In genomic region chr2:26846881-26847662, GRCh38 we compare ENCODE assay signal across 8 cellular contexts. TPM values are rescaled to one million over a fixed set of nuclear protein-coding genes. Genes with fewer than 3 reads are reported as not detected.
A peak's percentile ranks its signal among the peaks of the same experiment; 100 is the strongest.
DNase-seq lines count a peak whose midpoint lies in the region; ATAC-seq and TF ChIP-seq lines count a peak whose summit lies in the region.

No MANE protein-coding gene starts in this region.

- TF ChIP-seq CTCF in NB4 (IDR thresholded peaks at IDR 0.05; ENCODE audit: low read depth, low read length) (no peak), neural progenitor cell (IDR thresholded peaks at IDR 0.05) (no peak)

- no peaks in the 10 kb centered on the region for H3K9me3 ChIP-seq in neural progenitor cell (ENCODE audit: low read depth)

- no peaks in the 10 kb centered on the region for H3K9me3 Mint-ChIP-seq in central memory CD8-positive, alpha-beta T cell
- H3K9me3 Mint-ChIP-seq in neural progenitor cell = no peaks in the 10 kb centered on the region

- H3K4me1 ChIP-seq in neural progenitor cell = peaks cover 18% of the 10 kb centered on the region

- no peak overlapping the region for H3K27ac ChIP-seq in neural progenitor cell

- H3K27me3 ChIP-seq in neural progenitor cell = peaks cover 46% of the 10 kb centered on the region

- peaks cover 80% of the 10 kb centered on the region for H3K27me3 Mint-ChIP-seq in central memory CD8-positive, alpha-beta T cell
- H3K27me3 Mint-ChIP-seq in neural progenitor cell (ENCODE audit: insufficient read depth, low read depth) = peaks cover 12% of the 10 kb centered on the region

- TF ChIP-seq POLR2A in NB4 (IDR thresholded peaks at IDR 0.05; ENCODE audit: extremely low read depth, insufficient read length) = no peak

- no peak overlapping the region for H3K27ac Mint-ChIP-seq in central memory CD8-positive, alpha-beta T cell (ENCODE audit: low read depth)
- peak overlapping the region; percentile 82 for H3K27ac Mint-ChIP-seq in neural progenitor cell

- H3F3A ChIP-seq in neural progenitor cell (ENCODE audit: low read depth) = peaks cover 23% of the 10 kb centered on the region

- ATAC-seq in central memory CD8-positive, alpha-beta T cell (replicated peaks; ENCODE audit: extremely low read depth, poor library complexity, severe bottlenecking) = no peak
- ATAC-seq in GM18909 (IDR thresholded peaks at IDR 0.05; ENCODE audit: poor library complexity, unreplicated experiment) (no peak), HG03159 (IDR thresholded peaks at IDR 0.05; ENCODE audit: unreplicated experiment) (no peak), GM21619 (IDR thresholded peaks at IDR 0.05; ENCODE audit: unreplicated experiment) (no peak)

- H3K36me3 ChIP-seq in neural progenitor cell = no peaks in the 10 kb centered on the region

- H2AFZ ChIP-seq in neural progenitor cell (replicated peaks) = peak overlapping the region; percentile 80

- H3K4me3 ChIP-seq in NB4 (ENCODE audit: low read depth, low read length) (no peak overlapping the region), neural progenitor cell (peak overlapping the region; percentile 97)

- no peak overlapping the region for H3K9ac ChIP-seq in neural progenitor cell

- H3K36me3 Mint-ChIP-seq in central memory CD8-positive, alpha-beta T cell (ENCODE audit: insufficient read depth) = no peaks in the 10 kb centered on the region
- H3K36me3 Mint-ChIP-seq in neural progenitor cell = peaks cover 3% of the 10 kb centered on the region

- H4K20me1 ChIP-seq in neural progenitor cell (ENCODE audit: low read depth) = peaks cover 38% of the 10 kb centered on the region

- peaks cover 19% of the 10 kb centered on the region for H3K4me1 Mint-ChIP-seq in central memory CD8-positive, alpha-beta T cell
- peaks cover 35% of the 10 kb centered on the region for H3K4me1 Mint-ChIP-seq in neural progenitor cell

- peak overlapping the region; percentile 90 for H3K4me2 ChIP-seq in neural progenitor cell

- DNase-seq in DMS79 (lab: John Stamatoyannopoulos, UW) = peak; percentile 54
- DNase-seq in NB4 (ENCODE audit: low read depth) = peak; percentile 38
- no peak for DNase-seq in central memory CD8-positive, alpha-beta T cell (ENCODE audit: low spot score in 2 of 2)
- DNase-seq in neural progenitor cell (ENCODE audit: low spot score) = peak; percentile 63
- no peak for DNase-seq in islet precursor cell

- peaks cover 41% of the 10 kb centered on the region for H3K79me2 ChIP-seq in neural progenitor cell (ENCODE audit: low read depth)

- peak overlapping the region; percentile 53 for H3K4me3 Mint-ChIP-seq in central memory CD8-positive, alpha-beta T cell
- peak overlapping the region; percentile 87 for H3K4me3 Mint-ChIP-seq in neural progenitor cell

RNA-seq across cellular contexts. Expression of gene DPYSL5, which starts 0.9 kb away (rescaled TPM):
- total RNA-seq in neural progenitor cell (ENCODE audit: low replicate concordance) = 46.3 and 93.5 TPM in 2 replicates

Comparison
In these comparisons a context has a peak if more than half of its experiments do, and no peak if none do; other contexts are left out.
1. DNase-seq: peak in DMS79 (single experiment), NB4 (single experiment) and neural progenitor cell (single experiment); none in central memory CD8-positive, alpha-beta T cell (0 of 2) and islet precursor cell (single experiment).